Comparison of ENCODE assay signal across 10 cellular contexts in genomic region chr18:63237486-63237885, GRCh38.
A peak's percentile ranks its signal among the peaks of the same experiment; 100 is the strongest.
DNase-seq lines count a peak whose midpoint lies in the region; TF ChIP-seq lines count a peak whose summit lies in the region.
"Had no signal": no experiment of that assay in that cellular context is flagged by ENCODE, and none has a peak within 500 bp of the region (broad histone marks: within the 10 kb centered on the region; RNA-seq: fewer than 3 reads in every experiment).

No MANE protein-coding gene starts in this region.

- TF ChIP-seq POLR2A in Peyer's patch (IDR thresholded peaks at IDR 0.05): no peak

- DNase-seq in ACHN (peak; percentile 59), Peyer's patch (no peak), epithelial cell of proximal tubule (ENCODE audit: low read depth) (peak; percentile 65), retina (no peak), AML-193 (lab: John Stamatoyannopoulos, UW) (no peak), NCI-H524 treated with DMSO at 0.1 percent for 48 hours (lab: John Stamatoyannopoulos, UW) (no peak), NCI-H2029 (lab: John Stamatoyannopoulos, UW) (no peak)
- DNase-seq: NCI-H2171 had no signal

- TF ChIP-seq CTCF in Peyer's patch (IDR thresholded peaks at IDR 0.05): no peak
- no peak for TF ChIP-seq CTCF in epithelial cell of proximal tubule (conservative IDR thresholded peaks at IDR 0.05; ENCODE audit: low read depth, low read length)
- TF ChIP-seq CTCF in neutrophil (IDR thresholded peaks at IDR 0.05): no peak

- in situ Hi-C loops in ACHN (cut with HindIII; ENCODE audit: low pct_ligation_motif_present, low pct_unique_long_range_greater_than_20kb, low sequenced_read_pairs): no loop called here

- H3K27ac ChIP-seq in Peyer's patch (peak overlapping the region; percentile 34 to 69 (median 54)), neutrophil (peak overlapping the region; percentile 88)
- H3K27ac ChIP-seq: C4-2B had no signal

- H3K27me3 ChIP-seq in Peyer's patch: no peaks in the 10 kb centered on the region
- no peaks in the 10 kb centered on the region for H3K27me3 ChIP-seq in neutrophil

- H3K9me3 ChIP-seq in Peyer's patch (no peaks in the 10 kb centered on the region), neutrophil (no peaks in the 10 kb centered on the region)

- no peak overlapping the region for H3K4me3 ChIP-seq in Peyer's patch
- H3K4me3 ChIP-seq in epithelial cell of proximal tubule (ENCODE audit: low read depth, low read length): peak overlapping the region; percentile 33
- peak overlapping the region in 1 of 2 experiments; percentile 51 for H3K4me3 ChIP-seq in neutrophil (ENCODE audit: low read depth in 1 of 2, low read length in 1 of 2)

- H3K36me3 ChIP-seq in Peyer's patch: no peaks in the 10 kb centered on the region
- H3K36me3 ChIP-seq in neutrophil: no peaks in the 10 kb centered on the region

- H3K4me1 ChIP-seq in Peyer's patch (peaks cover 0 to 16% (median 0%) of the 10 kb centered on the region in 4 donors), neutrophil (ENCODE audit: control insufficient read depth in 1 of 2, insufficient read depth in 1 of 2, low read depth in 1 of 2, low read length in 1 of 2) (peaks cover 31 to 39% of the 10 kb centered on the region in 2 experiments)

Comparison
In these comparisons a context has a peak if more than half of its experiments do, and no peak if none do; other contexts are left out.
1. DNase-seq: peak in ACHN (single experiment) and epithelial cell of proximal tubule (single experiment); none in Peyer's patch (0 of 3), retina (single experiment), AML-193 (0 of 2), NCI-H524 treated with DMSO at 0.1 percent for 48 hours (single experiment) and NCI-H2029 (single experiment).